Comparison of ENCODE assay signal across 2 cellular contexts in the genomic region with DNA sequence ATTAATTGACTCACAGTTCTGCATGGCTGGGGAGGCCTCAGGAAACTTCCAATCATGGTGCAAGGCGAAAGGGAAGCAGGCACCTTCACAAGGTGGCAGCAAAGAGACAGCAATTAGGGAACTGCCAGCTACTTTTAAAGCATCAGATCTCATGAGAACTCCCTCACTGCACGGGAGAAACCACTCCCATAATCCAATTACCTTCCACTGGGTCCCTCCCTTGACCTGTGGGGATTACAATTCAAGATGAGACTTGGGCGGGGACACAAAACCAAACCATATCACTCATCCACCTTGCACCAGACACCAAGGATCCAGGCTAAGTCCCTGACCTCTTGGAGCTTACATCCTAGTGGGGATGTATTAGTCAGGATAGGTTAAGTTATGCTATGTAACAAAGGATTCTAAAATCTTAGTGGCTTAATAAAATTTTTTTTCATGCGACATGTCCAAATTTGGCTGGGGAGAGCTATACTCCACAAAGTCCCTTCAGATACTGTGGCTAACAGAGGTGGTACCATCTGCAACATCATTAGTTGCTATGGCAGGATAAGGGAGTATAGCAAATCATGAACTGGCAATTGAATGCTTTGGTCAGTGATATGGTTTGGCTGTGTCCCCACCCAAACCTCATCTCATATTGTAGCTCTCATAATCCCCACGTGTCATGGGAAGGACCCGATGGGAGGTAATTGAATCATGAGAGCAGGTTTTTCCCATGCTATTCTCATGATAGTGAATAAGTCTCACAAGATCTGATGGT.
TF ChIP-seq lines count a peak whose summit lies in the region.

No MANE protein-coding gene starts in this region.

TF ChIP-seq in GM23338, 12 proteins besides CTCF, POLR2A, EP300 and RAD21:
- TF ChIP-seq ZNF114 (CRISPR knock-in tag; IDR thresholded peaks at IDR 0.05), result no peak
- TF ChIP-seq ZNF331 (CRISPR knock-in tag; IDR thresholded peaks at IDR 0.05; ENCODE audit: low read depth), result no peak
- TF ChIP-seq CREB1 (CRISPR knock-in tag; IDR thresholded peaks at IDR 0.05; ENCODE audit: low read depth), result no peak
- TF ChIP-seq NANOG (IDR thresholded peaks at IDR 0.05; ENCODE audit: borderline replicate concordance), result no peak
- no peak for TF ChIP-seq STAT1 (IDR thresholded peaks at IDR 0.05; ENCODE audit: unreplicated experiment)
- no peak for TF ChIP-seq EZH2 (IDR thresholded peaks at IDR 0.05; ENCODE audit: low read depth, unreplicated experiment)
- TF ChIP-seq, protein P1, sequence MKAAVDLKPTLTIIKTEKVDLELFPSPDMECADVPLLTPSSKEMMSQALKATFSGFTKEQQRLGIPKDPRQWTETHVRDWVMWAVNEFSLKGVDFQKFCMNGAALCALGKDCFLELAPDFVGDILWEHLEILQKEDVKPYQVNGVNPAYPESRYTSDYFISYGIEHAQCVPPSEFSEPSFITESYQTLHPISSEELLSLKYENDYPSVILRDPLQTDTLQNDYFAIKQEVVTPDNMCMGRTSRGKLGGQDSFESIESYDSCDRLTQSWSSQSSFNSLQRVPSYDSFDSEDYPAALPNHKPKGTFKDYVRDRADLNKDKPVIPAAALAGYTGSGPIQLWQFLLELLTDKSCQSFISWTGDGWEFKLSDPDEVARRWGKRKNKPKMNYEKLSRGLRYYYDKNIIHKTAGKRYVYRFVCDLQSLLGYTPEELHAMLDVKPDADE (IDR thresholded peaks at IDR 0.05), result no peak
- TF ChIP-seq, protein P2, sequence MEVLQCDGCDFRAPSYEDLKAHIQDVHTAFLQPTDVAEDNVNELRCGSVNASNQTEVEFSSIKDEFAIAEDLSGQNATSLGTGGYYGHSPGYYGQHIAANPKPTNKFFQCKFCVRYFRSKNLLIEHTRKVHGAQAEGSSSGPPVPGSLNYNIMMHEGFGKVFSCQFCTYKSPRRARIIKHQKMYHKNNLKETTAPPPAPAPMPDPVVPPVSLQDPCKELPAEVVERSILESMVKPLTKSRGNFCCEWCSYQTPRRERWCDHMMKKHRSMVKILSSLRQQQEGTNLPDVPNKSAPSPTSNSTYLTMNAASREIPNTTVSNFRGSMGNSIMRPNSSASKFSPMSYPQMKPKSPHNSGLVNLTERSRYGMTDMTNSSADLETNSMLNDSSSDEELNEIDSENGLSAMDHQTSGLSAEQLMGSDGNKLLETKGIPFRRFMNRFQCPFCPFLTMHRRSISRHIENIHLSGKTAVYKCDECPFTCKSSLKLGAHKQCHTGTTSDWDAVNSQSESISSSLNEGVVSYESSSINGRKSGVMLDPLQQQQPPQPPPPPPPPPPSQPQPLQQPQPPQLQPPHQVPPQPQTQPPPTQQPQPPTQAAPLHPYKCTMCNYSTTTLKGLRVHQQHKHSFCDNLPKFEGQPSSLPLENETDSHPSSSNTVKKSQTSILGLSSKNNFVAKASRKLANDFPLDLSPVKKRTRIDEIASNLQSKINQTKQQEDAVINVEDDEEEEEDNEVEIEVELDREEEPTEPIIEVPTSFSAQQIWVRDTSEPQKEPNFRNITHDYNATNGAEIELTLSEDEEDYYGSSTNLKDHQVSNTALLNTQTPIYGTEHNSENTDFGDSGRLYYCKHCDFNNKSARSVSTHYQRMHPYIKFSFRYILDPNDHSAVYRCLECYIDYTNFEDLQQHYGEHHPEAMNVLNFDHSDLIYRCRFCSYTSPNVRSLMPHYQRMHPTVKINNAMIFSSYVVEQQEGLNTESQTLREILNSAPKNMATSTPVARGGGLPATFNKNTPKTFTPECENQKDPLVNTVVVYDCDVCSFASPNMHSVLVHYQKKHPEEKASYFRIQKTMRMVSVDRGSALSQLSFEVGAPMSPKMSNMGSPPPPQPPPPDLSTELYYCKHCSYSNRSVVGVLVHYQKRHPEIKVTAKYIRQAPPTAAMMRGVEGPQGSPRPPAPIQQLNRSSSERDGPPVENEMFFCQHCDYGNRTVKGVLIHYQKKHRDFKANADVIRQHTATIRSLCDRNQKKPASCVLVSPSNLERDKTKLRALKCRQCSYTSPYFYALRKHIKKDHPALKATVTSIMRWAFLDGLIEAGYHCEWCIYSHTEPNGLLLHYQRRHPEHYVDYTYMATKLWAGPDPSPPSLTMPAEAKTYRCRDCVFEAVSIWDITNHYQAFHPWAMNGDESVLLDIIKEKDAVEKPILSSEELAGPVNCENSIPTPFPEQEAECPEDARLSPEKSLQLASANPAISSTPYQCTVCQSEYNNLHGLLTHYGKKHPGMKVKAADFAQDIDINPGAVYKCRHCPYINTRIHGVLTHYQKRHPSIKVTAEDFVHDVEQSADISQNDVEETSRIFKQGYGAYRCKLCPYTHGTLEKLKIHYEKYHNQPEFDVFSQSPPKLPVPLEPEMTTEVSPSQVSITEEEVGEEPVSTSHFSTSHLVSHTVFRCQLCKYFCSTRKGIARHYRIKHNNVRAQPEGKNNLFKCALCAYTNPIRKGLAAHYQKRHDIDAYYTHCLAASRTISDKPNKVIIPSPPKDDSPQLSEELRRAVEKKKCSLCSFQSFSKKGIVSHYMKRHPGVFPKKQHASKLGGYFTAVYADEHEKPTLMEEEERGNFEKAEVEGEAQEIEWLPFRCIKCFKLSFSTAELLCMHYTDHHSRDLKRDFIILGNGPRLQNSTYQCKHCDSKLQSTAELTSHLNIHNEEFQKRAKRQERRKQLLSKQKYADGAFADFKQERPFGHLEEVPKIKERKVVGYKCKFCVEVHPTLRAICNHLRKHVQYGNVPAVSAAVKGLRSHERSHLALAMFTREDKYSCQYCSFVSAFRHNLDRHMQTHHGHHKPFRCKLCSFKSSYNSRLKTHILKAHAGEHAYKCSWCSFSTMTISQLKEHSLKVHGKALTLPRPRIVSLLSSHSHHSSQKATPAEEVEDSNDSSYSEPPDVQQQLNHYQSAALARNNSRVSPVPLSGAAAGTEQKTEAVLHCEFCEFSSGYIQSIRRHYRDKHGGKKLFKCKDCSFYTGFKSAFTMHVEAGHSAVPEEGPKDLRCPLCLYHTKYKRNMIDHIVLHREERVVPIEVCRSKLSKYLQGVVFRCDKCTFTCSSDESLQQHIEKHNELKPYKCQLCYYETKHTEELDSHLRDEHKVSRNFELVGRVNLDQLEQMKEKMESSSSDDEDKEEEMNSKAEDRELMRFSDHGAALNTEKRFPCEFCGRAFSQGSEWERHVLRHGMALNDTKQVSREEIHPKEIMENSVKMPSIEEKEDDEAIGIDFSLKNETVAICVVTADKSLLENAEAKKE (CRISPR knock-in tag; IDR thresholded peaks at IDR 0.05), result no peak
- TF ChIP-seq EZH2phosphoT487 (IDR thresholded peaks at IDR 0.05; ENCODE audit: unreplicated experiment), result no peak
- TF ChIP-seq JUNB (IDR thresholded peaks at IDR 0.05; ENCODE audit: unreplicated experiment), result no peak
TF ChIP-seq in GM23338: peak in this region for 0.

TF ChIP-seq in liver, 16 proteins besides CTCF, POLR2A, EP300 and RAD21:
- TF ChIP-seq, protein P3, sequence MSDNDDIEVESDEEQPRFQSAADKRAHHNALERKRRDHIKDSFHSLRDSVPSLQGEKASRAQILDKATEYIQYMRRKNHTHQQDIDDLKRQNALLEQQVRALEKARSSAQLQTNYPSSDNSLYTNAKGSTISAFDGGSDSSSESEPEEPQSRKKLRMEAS (IDR thresholded peaks at IDR 0.05), result no peak
- no peak for TF ChIP-seq FOXA2 (IDR thresholded peaks at IDR 0.05)
- no peak for TF ChIP-seq EGR1 (IDR thresholded peaks at IDR 0.05; ENCODE audit: low read depth in 2 of 2)
- no peak for TF ChIP-seq YY1 (IDR thresholded peaks at IDR 0.05)
- TF ChIP-seq TAF1 (conservative IDR thresholded peaks at IDR 0.05), result no peak
- TF ChIP-seq JUND (IDR thresholded peaks at IDR 0.05), result no peak
- no peak for TF ChIP-seq HNF4A (conservative IDR thresholded peaks at IDR 0.05)
- TF ChIP-seq, protein P4, sequence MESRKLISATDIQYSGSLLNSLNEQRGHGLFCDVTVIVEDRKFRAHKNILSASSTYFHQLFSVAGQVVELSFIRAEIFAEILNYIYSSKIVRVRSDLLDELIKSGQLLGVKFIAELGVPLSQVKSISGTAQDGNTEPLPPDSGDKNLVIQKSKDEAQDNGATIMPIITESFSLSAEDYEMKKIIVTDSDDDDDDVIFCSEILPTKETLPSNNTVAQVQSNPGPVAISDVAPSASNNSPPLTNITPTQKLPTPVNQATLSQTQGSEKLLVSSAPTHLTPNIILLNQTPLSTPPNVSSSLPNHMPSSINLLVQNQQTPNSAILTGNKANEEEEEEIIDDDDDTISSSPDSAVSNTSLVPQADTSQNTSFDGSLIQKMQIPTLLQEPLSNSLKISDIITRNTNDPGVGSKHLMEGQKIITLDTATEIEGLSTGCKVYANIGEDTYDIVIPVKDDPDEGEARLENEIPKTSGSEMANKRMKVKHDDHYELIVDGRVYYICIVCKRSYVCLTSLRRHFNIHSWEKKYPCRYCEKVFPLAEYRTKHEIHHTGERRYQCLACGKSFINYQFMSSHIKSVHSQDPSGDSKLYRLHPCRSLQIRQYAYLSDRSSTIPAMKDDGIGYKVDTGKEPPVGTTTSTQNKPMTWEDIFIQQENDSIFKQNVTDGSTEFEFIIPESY (IDR thresholded peaks at IDR 0.05), result no peak
- TF ChIP-seq HNF4G (IDR thresholded peaks at IDR 0.05), result no peak
- TF ChIP-seq, protein P5, sequence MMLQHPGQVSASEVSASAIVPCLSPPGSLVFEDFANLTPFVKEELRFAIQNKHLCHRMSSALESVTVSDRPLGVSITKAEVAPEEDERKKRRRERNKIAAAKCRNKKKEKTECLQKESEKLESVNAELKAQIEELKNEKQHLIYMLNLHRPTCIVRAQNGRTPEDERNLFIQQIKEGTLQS (IDR thresholded peaks at IDR 0.05), result no peak
- no peak for TF ChIP-seq NR2F2 (IDR thresholded peaks at IDR 0.05)
- TF ChIP-seq SP1 (IDR thresholded peaks at IDR 0.05), result no peak
- TF ChIP-seq RXRA (IDR thresholded peaks at IDR 0.05), result no peak
- no peak for TF ChIP-seq FOXA1 (IDR thresholded peaks at IDR 0.05)
- TF ChIP-seq GABPA (IDR thresholded peaks at IDR 0.05 in 1 of 2, conservative IDR thresholded peaks at IDR 0.05 in 1 of 2), result no peak
- TF ChIP-seq, protein P6, sequence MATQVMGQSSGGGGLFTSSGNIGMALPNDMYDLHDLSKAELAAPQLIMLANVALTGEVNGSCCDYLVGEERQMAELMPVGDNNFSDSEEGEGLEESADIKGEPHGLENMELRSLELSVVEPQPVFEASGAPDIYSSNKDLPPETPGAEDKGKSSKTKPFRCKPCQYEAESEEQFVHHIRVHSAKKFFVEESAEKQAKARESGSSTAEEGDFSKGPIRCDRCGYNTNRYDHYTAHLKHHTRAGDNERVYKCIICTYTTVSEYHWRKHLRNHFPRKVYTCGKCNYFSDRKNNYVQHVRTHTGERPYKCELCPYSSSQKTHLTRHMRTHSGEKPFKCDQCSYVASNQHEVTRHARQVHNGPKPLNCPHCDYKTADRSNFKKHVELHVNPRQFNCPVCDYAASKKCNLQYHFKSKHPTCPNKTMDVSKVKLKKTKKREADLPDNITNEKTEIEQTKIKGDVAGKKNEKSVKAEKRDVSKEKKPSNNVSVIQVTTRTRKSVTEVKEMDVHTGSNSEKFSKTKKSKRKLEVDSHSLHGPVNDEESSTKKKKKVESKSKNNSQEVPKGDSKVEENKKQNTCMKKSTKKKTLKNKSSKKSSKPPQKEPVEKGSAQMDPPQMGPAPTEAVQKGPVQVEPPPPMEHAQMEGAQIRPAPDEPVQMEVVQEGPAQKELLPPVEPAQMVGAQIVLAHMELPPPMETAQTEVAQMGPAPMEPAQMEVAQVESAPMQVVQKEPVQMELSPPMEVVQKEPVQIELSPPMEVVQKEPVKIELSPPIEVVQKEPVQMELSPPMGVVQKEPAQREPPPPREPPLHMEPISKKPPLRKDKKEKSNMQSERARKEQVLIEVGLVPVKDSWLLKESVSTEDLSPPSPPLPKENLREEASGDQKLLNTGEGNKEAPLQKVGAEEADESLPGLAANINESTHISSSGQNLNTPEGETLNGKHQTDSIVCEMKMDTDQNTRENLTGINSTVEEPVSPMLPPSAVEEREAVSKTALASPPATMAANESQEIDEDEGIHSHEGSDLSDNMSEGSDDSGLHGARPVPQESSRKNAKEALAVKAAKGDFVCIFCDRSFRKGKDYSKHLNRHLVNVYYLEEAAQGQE (IDR thresholded peaks at IDR 0.05), result no peak
